ENCODE assay signal across 15 cellular contexts in genomic region chr7:18895456-18895855, GRCh38.
A peak's percentile ranks its signal among the peaks of the same experiment; 100 is the strongest.
DNase-seq lines count a peak whose midpoint lies in the region; ATAC-seq and TF ChIP-seq lines count a peak whose summit lies in the region.
"Had no signal": no experiment of that assay in that cellular context is flagged by ENCODE, and none has a peak within 500 bp of the region (broad histone marks: within the 10 kb centered on the region; RNA-seq: fewer than 3 reads in every experiment).

No MANE protein-coding gene starts in this region.

- intact Hi-C loops in CD4-positive, alpha-beta memory T cell (cut with micrococcal nuclease), result no loop called here

- no peak for TF ChIP-seq POLR2A in gastroesophageal sphincter (IDR thresholded peaks at IDR 0.05)

- no peaks in the 10 kb centered on the region for H3K27me3 ChIP-seq in CD4-positive, alpha-beta memory T cell (ENCODE audit: insufficient read depth, low read length)
- H3K27me3 ChIP-seq in gastroesophageal sphincter, result no peaks in the 10 kb centered on the region

- no peak overlapping the region for H3K4me3 ChIP-seq in CD4-positive, alpha-beta memory T cell (ENCODE audit: low read length in 2 of 2)
- no peak overlapping the region for H3K4me3 ChIP-seq in gastroesophageal sphincter

- H3K4me1 Mint-ChIP-seq in CD4-positive, alpha-beta memory T cell, result no peaks in the 10 kb centered on the region
- H3K4me1 Mint-ChIP-seq in activated CD4-positive, alpha-beta memory T cell treated with anti-CD3 and anti-CD28 coated beads, Interleukin-2, amount 10 ng/mL, durations not matched to agents 7 days and 5 days, result no peaks in the 10 kb centered on the region

- TF ChIP-seq CTCF in gastroesophageal sphincter (IDR thresholded peaks at IDR 0.05), result no peak

- WGBS in gastroesophageal sphincter (ENCODE audit: low coverage in 1 of 2), 2 donors, result 34 to 38% methylated on average over 3 of the region's 3 CpGs

- no peak for TF ChIP-seq EP300 in gastroesophageal sphincter (IDR thresholded peaks at IDR 0.05)

- no peaks in the 10 kb centered on the region for H3K36me3 Mint-ChIP-seq in CD4-positive, alpha-beta memory T cell
- H3K36me3 Mint-ChIP-seq in activated CD4-positive, alpha-beta memory T cell treated with anti-CD3 and anti-CD28 coated beads, Interleukin-2, amount 10 ng/mL, durations not matched to agents 7 days and 5 days (ENCODE audit: low read depth), result no peaks in the 10 kb centered on the region

- H3K4me1 ChIP-seq in CD4-positive, alpha-beta memory T cell (ENCODE audit: insufficient read depth, low read length), result no peaks in the 10 kb centered on the region
- no peaks in the 10 kb centered on the region for H3K4me1 ChIP-seq in gastroesophageal sphincter

- no peak overlapping the region for H3K27ac Mint-ChIP-seq in CD4-positive, alpha-beta memory T cell
- no peak overlapping the region for H3K27ac Mint-ChIP-seq in activated CD4-positive, alpha-beta memory T cell treated with anti-CD3 and anti-CD28 coated beads, Interleukin-2, amount 10 ng/mL, durations not matched to agents 7 days and 5 days
- H3K27ac Mint-ChIP-seq: CD4-positive, alpha-beta T cell had no signal

- no peaks in the 10 kb centered on the region for H3K9me3 ChIP-seq in CD4-positive, alpha-beta memory T cell (ENCODE audit: control insufficient read depth in 1 of 2, low read length in 2 of 2)
- no peaks in the 10 kb centered on the region for H3K9me3 ChIP-seq in gastroesophageal sphincter

- H3K27me3 Mint-ChIP-seq in CD4-positive, alpha-beta memory T cell, result no peaks in the 10 kb centered on the region
- H3K27me3 Mint-ChIP-seq in activated CD4-positive, alpha-beta memory T cell treated with anti-CD3 and anti-CD28 coated beads, Interleukin-2, amount 10 ng/mL, durations not matched to agents 7 days and 5 days, result no peaks in the 10 kb centered on the region
- H3K27me3 Mint-ChIP-seq: CD4-positive, alpha-beta T cell had no signal

- H3K36me3 ChIP-seq in CD4-positive, alpha-beta memory T cell (ENCODE audit: insufficient read depth, low read length), result no peaks in the 10 kb centered on the region
- H3K36me3 ChIP-seq in gastroesophageal sphincter, result no peaks in the 10 kb centered on the region

- H3K27ac ChIP-seq in CD4-positive, alpha-beta memory T cell (ENCODE audit: low read depth, low read length), result no peak overlapping the region
- no peak overlapping the region for H3K27ac ChIP-seq in gastroesophageal sphincter

- POLR2A ChIA-PET in CD4-positive, alpha-beta memory T cell (lab: Charles Lee; ENCODE audit: partially characterized antibody), result no interaction called here
- POLR2A ChIA-PET in activated CD4-positive, alpha-beta memory T cell treated with anti-CD3 and anti-CD28 coated beads, Interleukin-2, amount 10 ng/mL, durations not matched to agents 7 days and 5 days (lab: Charles Lee), result no interaction called here

- DNase-seq in AG20443 (ENCODE audit: low spot score) (peak; percentile 18), NCI-H226 (peak; percentile 93), dedifferentiated amniotic fluid mesenchymal stem cell (ENCODE audit: extremely low spot score) (peak; percentile 57), myocyte (ENCODE audit: low read depth) (peak; percentile 34)
- no peak for DNase-seq in CD4-positive, alpha-beta memory T cell
- no peak for DNase-seq in activated CD4-positive, alpha-beta memory T cell treated with anti-CD3 and anti-CD28 coated beads, Interleukin-2, amount 10 ng/mL, durations not matched to agents 7 days and 5 days
- DNase-seq: activated CD8-positive, alpha-beta memory T cell treated with anti-CD3 and anti-CD28 coated beads, Interleukin-2, amount 50 U/mL, for 4 hours; anterior cingulate cortex; CD4-positive, alpha-beta T cell; left cardiac atrium; NCI-H187; stimulated activated CD4-positive, alpha-beta T cell treated with anti-CD3 and anti-CD28 coated beads, Interleukin-12 subunit alpha, Interleukin-12 subunit beta, amount 100 ng/mL, for 4 hours had no signal

- H3K9me3 Mint-ChIP-seq in CD4-positive, alpha-beta memory T cell, result peaks cover 0 to 2% (median 0%) of the 10 kb centered on the region in 8 donors
- no peaks in the 10 kb centered on the region for H3K9me3 Mint-ChIP-seq in activated CD4-positive, alpha-beta memory T cell treated with anti-CD3 and anti-CD28 coated beads, Interleukin-2, amount 10 ng/mL, durations not matched to agents 7 days and 5 days
- H3K9me3 Mint-ChIP-seq: CD4-positive, alpha-beta T cell had no signal

- H3K4me3 Mint-ChIP-seq in CD4-positive, alpha-beta memory T cell, result no peak overlapping the region
- H3K4me3 Mint-ChIP-seq in activated CD4-positive, alpha-beta memory T cell treated with anti-CD3 and anti-CD28 coated beads, Interleukin-2, amount 10 ng/mL, durations not matched to agents 7 days and 5 days, result no peak overlapping the region
- H3K4me3 Mint-ChIP-seq: CD4-positive, alpha-beta T cell had no signal

- no peak for ATAC-seq in HG03457 (IDR thresholded peaks at IDR 0.05; ENCODE audit: unreplicated experiment)
- ATAC-seq in gastroesophageal sphincter, result no peak
- ATAC-seq: HepG2 had no signal

- CTCF ChIA-PET in CD4-positive, alpha-beta memory T cell (lab: Charles Lee; ENCODE audit: partially characterized antibody), result no interaction called here
- CTCF ChIA-PET in activated CD4-positive, alpha-beta memory T cell treated with anti-CD3 and anti-CD28 coated beads, Interleukin-2, amount 10 ng/mL, durations not matched to agents 7 days and 5 days (lab: Charles Lee), result no interaction called here

Comparison
In these comparisons a context has a peak if more than half of its experiments do, and no peak if none do; other contexts are left out.
1. DNase-seq: peak in AG20443 (single experiment), NCI-H226 (single experiment), dedifferentiated amniotic fluid mesenchymal stem cell (single experiment) and myocyte (single experiment); none in CD4-positive, alpha-beta memory T cell (0 of 5) and activated CD4-positive, alpha-beta memory T cell treated with anti-CD3 and anti-CD28 coated beads, Interleukin-2, amount 10 ng/mL, durations not matched to agents 7 days and 5 days (single experiment).